Comparison of ENCODE assay signal across 17 cellular contexts in genomic region chr11:16469968-16470367, GRCh38.
DNase-seq lines count a peak whose midpoint lies in the region; ATAC-seq, FAIRE-seq and TF ChIP-seq lines count a peak whose summit lies in the region.
"Had no signal": no experiment of that assay in that cellular context is flagged by ENCODE, and none has a peak within 500 bp of the region (broad histone marks: within the 10 kb centered on the region; RNA-seq: fewer than 3 reads in every experiment).

No MANE protein-coding gene starts in this region.

- no peaks in the 10 kb centered on the region for H3K9me3 Mint-ChIP-seq in H9
- peaks cover 2% of the 10 kb centered on the region for H3K9me3 Mint-ChIP-seq in astrocyte (ENCODE audit: unreplicated experiment)
- peaks cover 12% of the 10 kb centered on the region for H3K9me3 Mint-ChIP-seq in mesothelial cell of epicardium
- H3K9me3 Mint-ChIP-seq in activated CD8-positive, alpha-beta T cell treated with anti-CD3 and anti-CD28 coated beads for 36 hours = no peaks in the 10 kb centered on the region

- H3K27ac ChIP-seq in H9 (ENCODE audit: insufficient read length, low read depth, low read length) = no peak overlapping the region
- H3K27ac ChIP-seq in astrocyte (ENCODE audit: low read depth, low read length) = no peak overlapping the region
- H3K27ac ChIP-seq in subcutaneous abdominal adipose tissue (ENCODE audit: low read depth, low read length) = peak overlapping the region; percentile 18

- no peak overlapping the region for H2BK5ac ChIP-seq in H9 (ENCODE audit: insufficient read length, low read length)

- H3K27ac Mint-ChIP-seq in H9 (peak overlapping the region in 2 of 3 experiments; percentile 17 to 35; a peak in 5 of 7 replicates), astrocyte (ENCODE audit: unreplicated experiment) (peak overlapping the region; percentile 78), mesothelial cell of epicardium (peak overlapping the region; percentile 95)
- H3K27ac Mint-ChIP-seq in activated CD8-positive, alpha-beta T cell treated with anti-CD3 and anti-CD28 coated beads for 36 hours = no peak overlapping the region
- H3K27ac Mint-ChIP-seq: CD4-positive, alpha-beta memory T cell had no signal

- no CpG with 5 or more reads among the region's 2 CpGs for WGBS in H9 (ENCODE audit: extremely low coverage, insufficient read length, low lambda C conversion rate)

- H3K4me3 ChIP-seq in astrocyte (ENCODE audit: insufficient read depth, low read depth, low read length) (no peak overlapping the region), subcutaneous abdominal adipose tissue (ENCODE audit: low read depth in 1 of 5, low read length in 5 of 5) (no peak overlapping the region)

- no peak overlapping the region for H4K8ac ChIP-seq in H9 (replicated peaks; ENCODE audit: insufficient read length, low read depth, low read length)

- no peak overlapping the region for H4K5ac ChIP-seq in H9 (ENCODE audit: insufficient read length, low read depth, low read length)

- no peak overlapping the region for H4K91ac ChIP-seq in H9 (ENCODE audit: insufficient read length, low read depth, low read length)

- H3K4me3 Mint-ChIP-seq in H9 = no peak overlapping the region
- no peak overlapping the region for H3K4me3 Mint-ChIP-seq in astrocyte (ENCODE audit: unreplicated experiment)
- H3K4me3 Mint-ChIP-seq in mesothelial cell of epicardium = no peak overlapping the region
- no peak overlapping the region for H3K4me3 Mint-ChIP-seq in activated CD8-positive, alpha-beta T cell treated with anti-CD3 and anti-CD28 coated beads for 36 hours
- H3K4me3 Mint-ChIP-seq: CD4-positive, alpha-beta memory T cell had no signal

- POLR2A ChIA-PET in activated CD8-positive, alpha-beta T cell treated with anti-CD3 and anti-CD28 coated beads for 36 hours (lab: Charles Lee) = no interaction called here

- DNase-seq in H9 (no peak), astrocyte (ENCODE audit: low read depth) (no peak), mesothelial cell of epicardium (ENCODE audit: low spot score in 2 of 2, unreplicated experiment in 2 of 2) (no peak), AG08395 (ENCODE audit: low spot score) (no peak), omental fat pad (ENCODE audit: low spot score) (no peak)
- no peak for DNase-seq in activated CD8-positive, alpha-beta T cell treated with anti-CD3 and anti-CD28 coated beads for 36 hours
- DNase-seq: BE2C; CD4-positive, alpha-beta memory T cell; HCEC 1CT; KBM-7; NCI-H1048; NCI-H146; NCI-H2107; NCI-H226; NCI-H526; SIG-M5 had no signal

- H3T11ph ChIP-seq in H9 (ENCODE audit: low read length) = no peak overlapping the region

- no peak overlapping the region for H3K4ac ChIP-seq in H9 (ENCODE audit: low read depth, low read length)

- H3K36me3 ChIP-seq in astrocyte (ENCODE audit: insufficient read depth, low read length) = no peaks in the 10 kb centered on the region
- H3K36me3 ChIP-seq in subcutaneous abdominal adipose tissue (ENCODE audit: control insufficient read depth in 5 of 5, insufficient read depth in 5 of 5, low read length in 5 of 5) = no peaks in the 10 kb centered on the region
- H3K36me3 ChIP-seq: BE2C had no signal

- no peak overlapping the region for H3K56ac ChIP-seq in H9 (ENCODE audit: insufficient read length, low read depth, low read length)

- H3K4me2 ChIP-seq in H9 (ENCODE audit: insufficient read depth, insufficient read length, low read length) (no peak overlapping the region), astrocyte (ENCODE audit: low read length) (no peak overlapping the region)

- H3K79me1 ChIP-seq in H9 (ENCODE audit: insufficient read depth, low read depth, low read length, poor library complexity, severe bottlenecking) = no peaks in the 10 kb centered on the region

- H3K9me3 ChIP-seq in H9 (ENCODE audit: control insufficient read depth, low read depth, low read length) = no peaks in the 10 kb centered on the region
- no peaks in the 10 kb centered on the region for H3K9me3 ChIP-seq in astrocyte (ENCODE audit: insufficient read depth, low read depth, low read length)
- H3K9me3 ChIP-seq in subcutaneous abdominal adipose tissue (ENCODE audit: control insufficient read depth in 5 of 5, low read length in 5 of 5) = no peaks in the 10 kb centered on the region
- H3K9me3 ChIP-seq: BE2C had no signal

- no peak for ATAC-seq in omental fat pad (ENCODE audit: low FRiP score)
- ATAC-seq in activated CD8-positive, alpha-beta T cell treated with anti-CD3 and anti-CD28 coated beads for 36 hours = no peak

- H3K4me1 Mint-ChIP-seq in H9 (peaks cover 15 to 21% of the 10 kb centered on the region in 2 experiments), astrocyte (ENCODE audit: low read depth, unreplicated experiment) (peaks cover 12% of the 10 kb centered on the region), mesothelial cell of epicardium (peaks cover 35% of the 10 kb centered on the region)
- H3K4me1 Mint-ChIP-seq in activated CD8-positive, alpha-beta T cell treated with anti-CD3 and anti-CD28 coated beads for 36 hours (ENCODE audit: low read depth) = no peaks in the 10 kb centered on the region
- H3K4me1 Mint-ChIP-seq: CD4-positive, alpha-beta memory T cell had no signal

- H3K9ac ChIP-seq in H9 (ENCODE audit: extremely low read depth, insufficient read length, low read length) = no peak overlapping the region
- no peak overlapping the region for H3K9ac ChIP-seq in astrocyte (ENCODE audit: low read length)
- H3K9ac ChIP-seq in subcutaneous abdominal adipose tissue (ENCODE audit: low read length in 5 of 5) = no peak overlapping the region

- no peaks in the 10 kb centered on the region for H3K23me2 ChIP-seq in H9 (ENCODE audit: insufficient read length, low read depth, low read length, poor library complexity, severe bottlenecking)

- H2BK120ac ChIP-seq in H9 (ENCODE audit: low read depth, low read length, poor library complexity, severe bottlenecking) = no peak overlapping the region

- H3K14ac ChIP-seq in H9 (ENCODE audit: insufficient read depth, low read length) = no peak overlapping the region

- intact Hi-C loops in activated CD8-positive, alpha-beta T cell treated with anti-CD3 and anti-CD28 coated beads for 36 hours (cut with micrococcal nuclease) = no loop called here

- no peak overlapping the region for H3K23ac ChIP-seq in H9 (ENCODE audit: insufficient read length, low read depth, low read length)

- H3K4me1 ChIP-seq in H9 (ENCODE audit: insufficient read depth, low read length) (no peaks in the 10 kb centered on the region), astrocyte (ENCODE audit: insufficient read depth, low read length) (no peaks in the 10 kb centered on the region), subcutaneous abdominal adipose tissue (ENCODE audit: control insufficient read depth in 5 of 5, insufficient read depth in 5 of 5, low read length in 5 of 5) (peaks cover 0 to 28% (median 6%) of the 10 kb centered on the region in 5 donors)
- H3K4me1 ChIP-seq: BE2C had no signal

- H3K79me2 ChIP-seq in H9 (ENCODE audit: insufficient read depth, low read length) (no peaks in the 10 kb centered on the region), astrocyte (ENCODE audit: insufficient read depth, low read length) (no peaks in the 10 kb centered on the region)

- H3K27me3 Mint-ChIP-seq in H9 (ENCODE audit: low read depth) (peaks cover 2% of the 10 kb centered on the region; the same call in 1 of the 2 replicates), astrocyte (ENCODE audit: low read depth, unreplicated experiment) (no peaks in the 10 kb centered on the region), mesothelial cell of epicardium (ENCODE audit: low read depth) (no peaks in the 10 kb centered on the region)
- no peaks in the 10 kb centered on the region for H3K27me3 Mint-ChIP-seq in activated CD8-positive, alpha-beta T cell treated with anti-CD3 and anti-CD28 coated beads for 36 hours
- H3K27me3 Mint-ChIP-seq: CD4-positive, alpha-beta memory T cell had no signal

- CTCF ChIA-PET in activated CD8-positive, alpha-beta T cell treated with anti-CD3 and anti-CD28 coated beads for 36 hours (lab: Charles Lee) = no interaction called here

- FAIRE-seq in astrocyte (lab: Jason Lieb, UNC) = no peak

- no peak overlapping the region for H2AFZ ChIP-seq in H9 (ENCODE audit: low read length)
- no peak overlapping the region for H2AFZ ChIP-seq in astrocyte (ENCODE audit: low read depth, low read length)

- no peak for TF ChIP-seq CTCF in H9 (conservative IDR thresholded peaks at IDR 0.05)
- TF ChIP-seq CTCF in astrocyte (IDR thresholded peaks at IDR 0.05; ENCODE audit: insufficient read depth, low read depth, low read length) = no peak
- TF ChIP-seq CTCF in mesothelial cell of epicardium (IDR thresholded peaks at IDR 0.05; ENCODE audit: unreplicated experiment) = no peak
- TF ChIP-seq CTCF in omental fat pad (IDR thresholded peaks at IDR 0.05) = no peak
- TF ChIP-seq CTCF in activated CD8-positive, alpha-beta T cell treated with anti-CD3 and anti-CD28 coated beads for 36 hours (IDR thresholded peaks at IDR 0.05) = no peak

- H4K20me1 ChIP-seq in H9 (ENCODE audit: control insufficient read depth, insufficient read depth, insufficient read length) = no peaks in the 10 kb centered on the region
- no peaks in the 10 kb centered on the region for H4K20me1 ChIP-seq in astrocyte (ENCODE audit: insufficient read depth, low read length)

- no peak overlapping the region for H2BK12ac ChIP-seq in H9 (ENCODE audit: insufficient read length, low read depth, low read length)

- H2AK5ac ChIP-seq in H9 (ENCODE audit: insufficient read length, low read length) = no peak overlapping the region

- no peak overlapping the region for H2BK20ac ChIP-seq in H9 (ENCODE audit: low read depth, low read length, poor library complexity, severe bottlenecking)

- H3K27me3 ChIP-seq in H9 (ENCODE audit: insufficient read depth, low read length) (no peaks in the 10 kb centered on the region), astrocyte (ENCODE audit: insufficient read depth, low read length) (no peaks in the 10 kb centered on the region), subcutaneous abdominal adipose tissue (ENCODE audit: control insufficient read depth in 5 of 5, insufficient read depth in 4 of 5, low read length in 5 of 5) (no peaks in the 10 kb centered on the region)
- H3K27me3 ChIP-seq: BE2C had no signal

- no peaks in the 10 kb centered on the region for H3K36me3 Mint-ChIP-seq in H9 (ENCODE audit: insufficient read depth in 1 of 3, low read depth in 3 of 3)
- H3K36me3 Mint-ChIP-seq in astrocyte (ENCODE audit: low read depth, unreplicated experiment) = no peaks in the 10 kb centered on the region
- H3K36me3 Mint-ChIP-seq in mesothelial cell of epicardium = peaks cover 13% of the 10 kb centered on the region
- no peaks in the 10 kb centered on the region for H3K36me3 Mint-ChIP-seq in activated CD8-positive, alpha-beta T cell treated with anti-CD3 and anti-CD28 coated beads for 36 hours (ENCODE audit: low read depth)
- H3K36me3 Mint-ChIP-seq: CD4-positive, alpha-beta memory T cell had no signal

- H3K18ac ChIP-seq in H9 (ENCODE audit: insufficient read length, low read depth, low read length) = no peak overlapping the region

- H2BK15ac ChIP-seq in H9 (ENCODE audit: low read depth, low read length) = no peak overlapping the region
